In genomic region chr16:5032748-5033167, GRCh38 we compare ENCODE assay signal across 1 cellular context.
A peak's percentile ranks its signal among the peaks of the same experiment; 100 is the strongest.
TF ChIP-seq lines count a peak whose summit lies in the region.

No MANE protein-coding gene starts in this region.

TF ChIP-seq in HepG2, 621 proteins besides CTCF, POLR2A, EP300 and RAD21 (continued from another document and continues in another):
- TF ChIP-seq TEF (CRISPR knock-in tag; IDR thresholded peaks at IDR 0.05) (no peak), ZNF615 (CRISPR knock-in tag; IDR thresholded peaks at IDR 0.05; ENCODE audit: borderline replicate concordance) (no peak), CBX5 (CRISPR knock-in tag; IDR thresholded peaks at IDR 0.05; ENCODE audit: borderline replicate concordance) (no peak; the same call in 1 of the 2 replicates), ZNF564 (CRISPR knock-in tag; IDR thresholded peaks at IDR 0.05) (no peak), ZNF850 (CRISPR knock-in tag; conservative IDR thresholded peaks at IDR 0.05) (no peak), ZNF234 (CRISPR knock-in tag; conservative IDR thresholded peaks at IDR 0.05) (no peak), MAFG (CRISPR knock-in tag; IDR thresholded peaks at IDR 0.05) (no peak), XBP1 (CRISPR knock-in tag; IDR thresholded peaks at IDR 0.05) (no peak), TBX3 (IDR thresholded peaks at IDR 0.05; ENCODE audit: borderline replicate concordance) (peak; percentile 28; the same call in 1 of the 2 replicates), TOPORS (CRISPR knock-in tag; IDR thresholded peaks at IDR 0.05) (no peak), RFXANK (CRISPR knock-in tag; IDR thresholded peaks at IDR 0.05) (no peak), ATF6 (CRISPR knock-in tag; conservative IDR thresholded peaks at IDR 0.05) (no peak), MAFF (IDR thresholded peaks at IDR 0.05; ENCODE audit: low read depth, low read length) (peak; percentile 21; the same call in 1 of the 2 replicates), ZMAT3 (CRISPR knock-in tag; conservative IDR thresholded peaks at IDR 0.05) (no peak), ZNF484 (CRISPR knock-in tag; IDR thresholded peaks at IDR 0.05; ENCODE audit: borderline replicate concordance, low read depth) (no peak), ZNF142 (CRISPR knock-in tag; IDR thresholded peaks at IDR 0.05) (no peak), FOXM1 (CRISPR knock-in tag; IDR thresholded peaks at IDR 0.05) (no peak), ADNP (CRISPR knock-in tag; IDR thresholded peaks at IDR 0.05) (no peak; the same call in 1 of the 2 replicates), IKZF5 (CRISPR knock-in tag; IDR thresholded peaks at IDR 0.05) (no peak), AGO2 (optimal IDR thresholded peaks at IDR 0.05; ENCODE audit: low read depth, low read length) (no peak), SRSF4 (IDR thresholded peaks at IDR 0.05; ENCODE audit: low read depth, low read length, poor library complexity, severe bottlenecking) (no peak), ZFP91 (CRISPR knock-in tag; IDR thresholded peaks at IDR 0.05; ENCODE audit: borderline replicate concordance) (no peak), SMARCE1 (IDR thresholded peaks at IDR 0.05; ENCODE audit: borderline replicate concordance) (no peak), AHDC1 (CRISPR knock-in tag; IDR thresholded peaks at IDR 0.05; ENCODE audit: borderline replicate concordance) (0 out of 2 replicates have a peak, but pooled peaks have one; percentile 41), MED8 (CRISPR knock-in tag; IDR thresholded peaks at IDR 0.05; ENCODE audit: insufficient replicate concordance) (peak; percentile 44), KDM2A (CRISPR knock-in tag; IDR thresholded peaks at IDR 0.05; ENCODE audit: borderline replicate concordance, low read depth) (no peak), ZNF280D (CRISPR knock-in tag; IDR thresholded peaks at IDR 0.05) (no peak), SAP130 (CRISPR knock-in tag; IDR thresholded peaks at IDR 0.05; ENCODE audit: low read depth) (peak; percentile 45), ZNF724P (CRISPR knock-in tag; IDR thresholded peaks at IDR 0.05; ENCODE audit: borderline replicate concordance) (no peak), NFE2L2 (IDR thresholded peaks at IDR 0.05; ENCODE audit: low read length) (0 out of 2 replicates have a peak, but pooled peaks have one; percentile 5), HDAC2 (CRISPR knock-in tag; IDR thresholded peaks at IDR 0.05) (peak; percentile 56; the same call in 1 of the 2 replicates), GMEB2 (CRISPR knock-in tag; IDR thresholded peaks at IDR 0.05; ENCODE audit: low read depth) (no peak), MLX (CRISPR knock-in tag; IDR thresholded peaks at IDR 0.05) (no peak; the same call in 1 of the 2 replicates), YY1 (IDR thresholded peaks at IDR 0.05; ENCODE audit: insufficient read depth, insufficient replicate concordance, low read depth, low read length) (no peak), ZNF264 (CRISPR knock-in tag; IDR thresholded peaks at IDR 0.05) (no peak), NRL (CRISPR knock-in tag; IDR thresholded peaks at IDR 0.05; ENCODE audit: borderline replicate concordance) (no peak), ZNF282 (IDR thresholded peaks at IDR 0.05; ENCODE audit: partially characterized antibody) (no peak)
